9 cellular contexts compared by ENCODE assay signal in genomic region chr1:89274431-89274857, GRCh38. TPM values are rescaled to one million over a fixed set of nuclear protein-coding genes. Genes with fewer than 3 reads are reported as not detected.
DNase-seq lines count a peak whose midpoint lies in the region; ATAC-seq, FAIRE-seq and TF ChIP-seq lines count a peak whose summit lies in the region.
"Had no signal": no experiment of that assay in that cellular context is flagged by ENCODE, and none has a peak within 500 bp of the region (broad histone marks: within the 10 kb centered on the region; RNA-seq: fewer than 3 reads in every experiment).

No MANE protein-coding gene starts in this region.

- DNase-seq in Kasumi-1 (lab: John Stamatoyannopoulos, UW): peak; percentile 28 to 58
- DNase-seq in K562 (ENCODE audit: extremely low read depth in 1 of 4, low spot score in 3 of 4): no peak
- DNase-seq in mucosa of descending colon: no peak
- no peak for DNase-seq in HEK293T (ENCODE audit: extremely low spot score)
- DNase-seq in DMS153 treated with DMSO at 0.1 percent for 48 hours (lab: John Stamatoyannopoulos, UW; ENCODE audit: unreplicated experiment): no peak
- no peak for DNase-seq in NCI-H1694 treated with DMSO at 0.1 percent for 48 hours (lab: John Stamatoyannopoulos, UW)
- no peak for DNase-seq in H9
- DNase-seq: midbrain had no signal

- no peak overlapping the region for H3K18ac ChIP-seq in H9 (ENCODE audit: insufficient read length, low read depth, low read length)

- no peaks in the 10 kb centered on the region for H3K9me1 ChIP-seq in K562 (ENCODE audit: control insufficient read depth, insufficient read depth, low read length)

- H3T11ph ChIP-seq in H9 (ENCODE audit: low read length): no peak overlapping the region

- H4K91ac ChIP-seq in H9 (ENCODE audit: insufficient read length, low read depth, low read length): no peak overlapping the region

- H3K36me3 ChIP-seq in BLaER1 treated with 17β-estradiol and CSF1 and Interleukin-3, amounts not matched to agents 10 nM and 100 nM: no peaks in the 10 kb centered on the region
- no peaks in the 10 kb centered on the region for H3K36me3 ChIP-seq in K562 (ENCODE audit: control insufficient read depth, insufficient read depth, low read length)
- H3K36me3 ChIP-seq in mucosa of descending colon (ENCODE audit: low read depth): no peaks in the 10 kb centered on the region

- in situ Hi-C loops in K562 (cut with MboI): no loop called here

- no peak overlapping the region for H2BK120ac ChIP-seq in H9 (ENCODE audit: low read depth, low read length, poor library complexity, severe bottlenecking)

- ATAC-seq in K562: no peak
- peak; percentile 13 for ATAC-seq in mucosa of descending colon

- intact Hi-C loops in K562 (cut with micrococcal nuclease): no loop called here
- intact Hi-C loops in mucosa of descending colon (cut with DNase I, micrococcal nuclease): no loop called here

- peaks cover 5% of the 10 kb centered on the region for H3K23me2 ChIP-seq in H9 (ENCODE audit: insufficient read length, low read depth, low read length, poor library complexity, severe bottlenecking)

- H3K9me3 ChIP-seq in BLaER1 treated with 17β-estradiol and CSF1 and Interleukin-3, amounts not matched to agents 10 nM and 100 nM (replicated peaks in 1 of 11): peaks cover 0 to 17% (median 12%) of the 10 kb centered on the region in 11 experiments; a peak in 13 of 22 replicates
- H3K9me3 ChIP-seq in K562 (replicated peaks; ENCODE audit: control insufficient read depth, insufficient read depth, low read depth, low read length) (no peaks in the 10 kb centered on the region), mucosa of descending colon (no peaks in the 10 kb centered on the region), H9 (ENCODE audit: control insufficient read depth, low read depth, low read length) (no peaks in the 10 kb centered on the region)

- POLR2A ChIA-PET in K562 (lab: Yijun Ruan, JAX) (interaction anchor here (1.2 kb wide), 1 partner anchor 9 kb away, joined by 4 read pairs; no protein-coding TSS in a partner anchor), HEK293T (lab: Yijun Ruan, JAX) (no interaction called here)

- H4K5ac ChIP-seq in H9 (ENCODE audit: insufficient read length, low read depth, low read length): no peak overlapping the region

- H4K20me1 ChIP-seq in BLaER1 treated with 17β-estradiol and CSF1 and Interleukin-3, amounts not matched to agents 10 nM and 100 nM: no peaks in the 10 kb centered on the region
- H4K20me1 ChIP-seq in K562 (replicated peaks; ENCODE audit: control insufficient read depth, insufficient read depth, low read length) (no peaks in the 10 kb centered on the region), H9 (ENCODE audit: control insufficient read depth, insufficient read depth, insufficient read length) (no peaks in the 10 kb centered on the region)

- no peak overlapping the region for H3K4me3 ChIP-seq in BLaER1 treated with 17β-estradiol and CSF1 and Interleukin-3, amounts not matched to agents 10 nM and 100 nM
- H3K4me3 ChIP-seq in K562 (no peak overlapping the region), mucosa of descending colon (no peak overlapping the region)

- BruUV-seq in K562 (replicated peaks; lab: Mats Ljungman, UMichigan): no TSS peak

- H3K27me3 Mint-ChIP-seq in H9 (ENCODE audit: low read depth): peaks cover 3% of the 10 kb centered on the region

- H2BK5ac ChIP-seq in H9 (ENCODE audit: insufficient read length, low read length): no peak overlapping the region

- no peak overlapping the region for H2BK12ac ChIP-seq in H9 (ENCODE audit: insufficient read length, low read depth, low read length)

- H3K27ac Mint-ChIP-seq in H9: no peak overlapping the region

- CTCF ChIA-PET in K562 (lab: Yijun Ruan, JAX; ENCODE audit: low intra/inter-chr PET ratio): no interaction called here
- CTCF ChIA-PET in HEK293T (lab: Yijun Ruan, JAX): no interaction called here

- H3K14ac ChIP-seq in H9 (ENCODE audit: insufficient read depth, low read length): no peak overlapping the region

- TF ChIP-seq EP300 in K562 (IDR thresholded peaks at IDR 0.05; ENCODE audit: low read length): no peak

- H2BK15ac ChIP-seq in H9 (ENCODE audit: low read depth, low read length): no peak overlapping the region

- no peak overlapping the region for H4K8ac ChIP-seq in H9 (replicated peaks; ENCODE audit: insufficient read length, low read depth, low read length)

- peak overlapping the region in 6 of 11 experiments; percentile 4 to 43 (median 28); a peak in 8 of 22 replicates for H3K27ac ChIP-seq in BLaER1 treated with 17β-estradiol and CSF1 and Interleukin-3, amounts not matched to agents 10 nM and 100 nM
- H3K27ac ChIP-seq in K562 (ENCODE audit: extremely low read depth, low read depth, low read length) (no peak overlapping the region), H9 (ENCODE audit: insufficient read length, low read depth, low read length) (no peak overlapping the region)

- TF ChIP-seq CTCF in K562 (IDR thresholded peaks at IDR 0.05 in 2 of 3, conservative IDR thresholded peaks at IDR 0.05 in 1 of 3; ENCODE audit: insufficient read depth in 2 of 3, low read depth in 1 of 3, low read length in 3 of 3) (no peak), mucosa of descending colon (IDR thresholded peaks at IDR 0.05) (no peak), H9 (conservative IDR thresholded peaks at IDR 0.05) (no peak)

- TF ChIP-seq RAD21 in K562 (CRISPR knock-in tag; conservative IDR thresholded peaks at IDR 0.05 in 1 of 2, IDR thresholded peaks at IDR 0.05 in 1 of 2): no peak

- WGBS in K562 (ENCODE audit: insufficient coverage, low coverage, missing lambda C conversion rate): 0% methylated on average over 2 of the region's 2 CpGs
- no CpG with 5 or more reads among the region's 2 CpGs for WGBS in H9 (ENCODE audit: extremely low coverage, insufficient read length, low lambda C conversion rate)

- H3K9ac ChIP-seq in BLaER1 treated with 17β-estradiol and CSF1 and Interleukin-3, amounts not matched to agents 10 nM and 100 nM: 0 out of 22 replicates have a peak overlapping the region, but pooled peaks of 2 of the 11 experiments have one; percentile 1 to 36
- H3K9ac ChIP-seq in K562 (ENCODE audit: insufficient read depth in 1 of 2, low read depth in 2 of 2, low read length in 2 of 2) (no peak overlapping the region), H9 (ENCODE audit: extremely low read depth, insufficient read length, low read length) (no peak overlapping the region)

- no peak overlapping the region for H3K4ac ChIP-seq in H9 (ENCODE audit: low read depth, low read length)

- H3K79me2 ChIP-seq in K562 (ENCODE audit: control insufficient read depth, insufficient read depth, low read length) (no peaks in the 10 kb centered on the region), H9 (ENCODE audit: insufficient read depth, low read length) (no peaks in the 10 kb centered on the region)

- no peak for TF ChIP-seq POLR2A in K562 (conservative IDR thresholded peaks at IDR 0.05)

- peaks cover 0 to 4% of the 10 kb centered on the region in 2 experiments; a peak in 2 of 5 replicates for H3K9me3 Mint-ChIP-seq in H9

- H3K27me3 ChIP-seq in BLaER1 treated with 17β-estradiol and CSF1 and Interleukin-3, amounts not matched to agents 10 nM and 100 nM: no peaks in the 10 kb centered on the region
- H3K27me3 ChIP-seq in K562 (ENCODE audit: control insufficient read depth in 2 of 2, insufficient read depth in 2 of 2, low read length in 2 of 2): no peaks in the 10 kb centered on the region
- H3K27me3 ChIP-seq in H9 (ENCODE audit: insufficient read depth, low read length): no peaks in the 10 kb centered on the region

- H3K4me1 Mint-ChIP-seq in H9: no peaks in the 10 kb centered on the region

- H2BK20ac ChIP-seq in H9 (ENCODE audit: low read depth, low read length, poor library complexity, severe bottlenecking): no peak overlapping the region

- H3K23ac ChIP-seq in H9 (ENCODE audit: insufficient read length, low read depth, low read length): no peak overlapping the region

- H3K56ac ChIP-seq in H9 (ENCODE audit: insufficient read length, low read depth, low read length): no peak overlapping the region

- no peak for FAIRE-seq in K562 (lab: Jason Lieb, UNC)

- peak overlapping the region in 7 of 11 experiments; percentile 2 to 59 (median 31); a peak in 13 of 22 replicates for H3K4me2 ChIP-seq in BLaER1 treated with 17β-estradiol and CSF1 and Interleukin-3, amounts not matched to agents 10 nM and 100 nM
- H3K4me2 ChIP-seq in K562 (ENCODE audit: insufficient read depth, low read length) (no peak overlapping the region), H9 (ENCODE audit: insufficient read depth, insufficient read length, low read length) (no peak overlapping the region)

- H3K4me3 Mint-ChIP-seq in H9: no peak overlapping the region

- H2AFZ ChIP-seq in K562 (ENCODE audit: low read depth, low read length): no peak overlapping the region
- no peak overlapping the region for H2AFZ ChIP-seq in H9 (ENCODE audit: low read length)

- H3K79me1 ChIP-seq in H9 (ENCODE audit: insufficient read depth, low read depth, low read length, poor library complexity, severe bottlenecking): no peaks in the 10 kb centered on the region

- H3K4me1 ChIP-seq in BLaER1 treated with 17β-estradiol and CSF1 and Interleukin-3, amounts not matched to agents 10 nM and 100 nM: peaks cover 0 to 17% (median 6%) of the 10 kb centered on the region in 10 experiments; a peak in 12 of 20 replicates
- peaks cover 0 to 4% of the 10 kb centered on the region in 2 experiments; a peak in 1 of 5 replicates for H3K4me1 ChIP-seq in K562 (replicated peaks in 1 of 2; ENCODE audit: control insufficient read depth in 2 of 2, insufficient read depth in 2 of 2, low read length in 2 of 2)
- H3K4me1 ChIP-seq in mucosa of descending colon (ENCODE audit: low read depth): no peaks in the 10 kb centered on the region
- H3K4me1 ChIP-seq in H9 (ENCODE audit: insufficient read depth, low read length): no peaks in the 10 kb centered on the region

- no peak overlapping the region for H2AK5ac ChIP-seq in H9 (ENCODE audit: insufficient read length, low read length)

- no peaks in the 10 kb centered on the region; a peak in 2 of 7 replicates for H3K36me3 Mint-ChIP-seq in H9 (ENCODE audit: insufficient read depth in 1 of 3, low read depth in 3 of 3)

RNA-seq across cellular contexts. Expression of gene GBP5, which starts 1.8 kb away (rescaled TPM):
- total RNA-seq in K562 (2011; cell fraction: chromatin; rRNA removed; ENCODE audit: low replicate concordance): 0.16 and 0.44 TPM in 2 replicates
- 0.50 TPM in 1 of 2 replicates, not detected in the other for total RNA-seq in K562 (2011; cell fraction: nucleolus; rRNA removed)
- total RNA-seq in K562 (2011; cell fraction: nucleoplasm; rRNA removed): 0.15 and 0.23 TPM in 2 replicates
- total RNA-seq in K562 (2014; rRNA removed): 0.23 and 0.61 TPM in 2 replicates
- total RNA-seq in K562 (2014; rRNA removed; fragmentation: Illumina TruSeq; extraction: Trizol): 0.69 and 0.86 TPM in 2 replicates
- 0.36 and 0.57 TPM in 2 replicates for total RNA-seq in K562 (2015; rRNA removed; fragmentation: Illumina TruSeq; extraction: Trizol)
- 0.29 and 0.40 TPM in 2 replicates for total RNA-seq in K562 (2021)
- 0.91 and 2.9 TPM in 2 replicates for polyA plus RNA-seq in K562 (2011; rRNA removed)
- polyA plus RNA-seq in K562 (2011; cell fraction: cytosol; rRNA removed): 0.31 and 1.2 TPM in 2 replicates
- polyA plus RNA-seq in K562 (2011; cell fraction: nucleus; rRNA removed): 0.77 and 3.9 TPM in 2 replicates
- 0.46 and 1.2 TPM in 2 replicates for polyA plus RNA-seq in K562 (2012)
- 0.58 and 0.66 TPM in 2 replicates for polyA plus RNA-seq in K562 (2014; fragmentation: Illumina TruSeq; extraction: Trizol)
- under 1 TPM; 0.35 to 0.57 TPM for polyA plus RNA-seq in K562 (2014; fragmentation: Nextera tagmentation; extraction: Ambion mirVana)
- 0.49 and 0.65 TPM in 2 replicates for polyA plus RNA-seq in K562 (2014; rRNA removed)
- polyA minus RNA-seq in K562 (2011; rRNA and poly(A)+ RNA removed): 0.46 and 2.7 TPM in 2 replicates
- 0.38 TPM in 1 of 2 replicates, not detected in the other for polyA minus RNA-seq in K562 (2011; cell fraction: cytosol; rRNA and poly(A)+ RNA removed)
- 0.81 and 2.4 TPM in 2 replicates for polyA minus RNA-seq in K562 (2011; cell fraction: nucleus; rRNA and poly(A)+ RNA removed)
- total RNA-seq in mucosa of descending colon: 1 to 10 TPM; 2.1 to 7.3 (median 3.3) TPM
- total RNA-seq in H9 (2021): not detected in 2 replicates

Comparison
In these comparisons a context has a peak if more than half of its experiments do, and no peak if none do; other contexts are left out.
1. H3K27ac ChIP-seq: peak in BLaER1 treated with 17β-estradiol and CSF1 and Interleukin-3, amounts not matched to agents 10 nM and 100 nM (6 of 11); none in K562 (single experiment) and H9 (single experiment).
2. H3K4me2 ChIP-seq: peak in BLaER1 treated with 17β-estradiol and CSF1 and Interleukin-3, amounts not matched to agents 10 nM and 100 nM (7 of 11); none in K562 (single experiment) and H9 (single experiment).
3. DNase-seq: peak in Kasumi-1 (2 of 2); none in K562 (0 of 4), mucosa of descending colon (0 of 3), HEK293T (single experiment), DMS153 treated with DMSO at 0.1 percent for 48 hours (single experiment), NCI-H1694 treated with DMSO at 0.1 percent for 48 hours (single experiment) and H9 (single experiment).